In genomic region chr11:7637447-7638157, GRCh38 we compare ENCODE assay signal across 9 cellular contexts. TPM values are rescaled to one million over a fixed set of nuclear protein-coding genes. Genes with fewer than 3 reads are reported as not detected.
DNase-seq lines count a peak whose midpoint lies in the region; ATAC-seq lines count a peak whose summit lies in the region.
"Had no signal": no experiment of that assay in that cellular context is flagged by ENCODE, and none has a peak within 500 bp of the region (broad histone marks: within the 10 kb centered on the region; RNA-seq: fewer than 3 reads in every experiment).

No MANE protein-coding gene starts in this region.

- peak; percentile 10 for DNase-seq in A172 (ENCODE audit: low spot score)
- DNase-seq in NCI-H69 (lab: John Stamatoyannopoulos, UW) = peak; percentile 22
- DNase-seq in non-pigmented ciliary epithelial cell (ENCODE audit: low read depth) = peak; percentile 20
- no peak for DNase-seq in posterior vena cava (ENCODE audit: low spot score)
- no peak for DNase-seq in stimulated activated CD4-positive, alpha-beta T cell treated with anti-CD3 and anti-CD28 coated beads, Interleukin-4, amount 100 ng/mL, for 1 hour
- no peak for DNase-seq in NCI-H748 (lab: John Stamatoyannopoulos, UW; ENCODE audit: unreplicated experiment)
- DNase-seq: NCI-H526 treated with DMSO at 0.1 percent for 48 hours had no signal

- intact Hi-C loops in posterior vena cava (cut with DNase I) = no loop called here

- ATAC-seq in esophagus mucosa = peak; percentile 75
- ATAC-seq in GM18909 (IDR thresholded peaks at IDR 0.05; ENCODE audit: poor library complexity, unreplicated experiment) = no peak

RNA-seq across cellular contexts. Expression of gene CYB5R2, which starts 35.7 kb away (rescaled TPM):
- total RNA-seq in A172 (2014; rRNA removed; shearing (Covaris generic)) = not detected in 2 replicates
- total RNA-seq in esophagus mucosa (24.0 TPM), posterior vena cava (1 to 10 TPM; 5.0 to 6.0 TPM)

Comparison
In these comparisons a context has a peak if more than half of its experiments do, and no peak if none do; other contexts are left out.
1. DNase-seq: peak in A172 (single experiment), NCI-H69 (single experiment) and non-pigmented ciliary epithelial cell (single experiment); none in posterior vena cava (single experiment), stimulated activated CD4-positive, alpha-beta T cell treated with anti-CD3 and anti-CD28 coated beads, Interleukin-4, amount 100 ng/mL, for 1 hour (single experiment) and NCI-H748 (single experiment).